In genomic region chr7:73980206-73980605, GRCh38 we compare ENCODE assay signal across 1 cellular context.
TF ChIP-seq lines count a peak whose summit lies in the region.

No MANE protein-coding gene starts in this region.

TF ChIP-seq in HepG2, 621 proteins besides CTCF, POLR2A, EP300 and RAD21 (continued from another document and continues in another):
- TF ChIP-seq KMT2A (CRISPR knock-in tag; IDR thresholded peaks at IDR 0.05): no peak
- TF ChIP-seq GMEB2 (CRISPR knock-in tag; IDR thresholded peaks at IDR 0.05; ENCODE audit: low read depth): no peak
- no peak for TF ChIP-seq NR1H2 (CRISPR knock-in tag; IDR thresholded peaks at IDR 0.05; ENCODE audit: borderline replicate concordance, low read depth)
- no peak for TF ChIP-seq STAG1 (CRISPR knock-in tag; IDR thresholded peaks at IDR 0.05)
- TF ChIP-seq ZFP36L1 (CRISPR knock-in tag; IDR thresholded peaks at IDR 0.05): no peak
- no peak for TF ChIP-seq HMG20B (CRISPR knock-in tag; conservative IDR thresholded peaks at IDR 0.05)
- TF ChIP-seq TEF (CRISPR knock-in tag; IDR thresholded peaks at IDR 0.05): no peak
- no peak for TF ChIP-seq CBFB (CRISPR knock-in tag; IDR thresholded peaks at IDR 0.05)
- TF ChIP-seq ZNF34 (CRISPR knock-in tag; IDR thresholded peaks at IDR 0.05; ENCODE audit: borderline replicate concordance): no peak
- TF ChIP-seq HES4 (CRISPR knock-in tag; IDR thresholded peaks at IDR 0.05; ENCODE audit: borderline replicate concordance): no peak
- no peak for TF ChIP-seq THAP11 (CRISPR knock-in tag; IDR thresholded peaks at IDR 0.05)
- TF ChIP-seq TARDBP (CRISPR knock-in tag; IDR thresholded peaks at IDR 0.05): 0 out of 2 replicates have a peak, but pooled peaks have one; percentile 31
- TF ChIP-seq GRHL1 (CRISPR knock-in tag; conservative IDR thresholded peaks at IDR 0.05): no peak
- TF ChIP-seq REXO4 (CRISPR knock-in tag; IDR thresholded peaks at IDR 0.05; ENCODE audit: borderline replicate concordance): no peak
- TF ChIP-seq THAP7 (CRISPR knock-in tag; IDR thresholded peaks at IDR 0.05): no peak
- TF ChIP-seq ZNF570 (CRISPR knock-in tag; IDR thresholded peaks at IDR 0.05; ENCODE audit: borderline replicate concordance): no peak
- TF ChIP-seq FOXK2 (IDR thresholded peaks at IDR 0.05): no peak
- no peak for TF ChIP-seq LRRFIP1 (CRISPR knock-in tag; conservative IDR thresholded peaks at IDR 0.05)
- TF ChIP-seq TBL1XR1 (IDR thresholded peaks at IDR 0.05; ENCODE audit: borderline replicate concordance, low read length, partially characterized antibody): no peak
- TF ChIP-seq MED1 (CRISPR knock-in tag; IDR thresholded peaks at IDR 0.05): peak; percentile 47; the same call in 1 of the 2 replicates
- TF ChIP-seq ZNF781 (CRISPR knock-in tag; IDR thresholded peaks at IDR 0.05; ENCODE audit: borderline replicate concordance, not compliant biosample characterization): no peak
- TF ChIP-seq ZNF652 (CRISPR knock-in tag; IDR thresholded peaks at IDR 0.05; ENCODE audit: borderline replicate concordance, low read depth): no peak
- no peak for TF ChIP-seq SMAD3 (CRISPR knock-in tag; IDR thresholded peaks at IDR 0.05)
- no peak for TF ChIP-seq NFKBIZ (CRISPR knock-in tag; IDR thresholded peaks at IDR 0.05)
- no peak for TF ChIP-seq GABPB1 (CRISPR knock-in tag; IDR thresholded peaks at IDR 0.05)
- no peak for TF ChIP-seq DMAP1 (CRISPR knock-in tag; IDR thresholded peaks at IDR 0.05)
- TF ChIP-seq IRF1 (CRISPR knock-in tag; IDR thresholded peaks at IDR 0.05; ENCODE audit: low read depth): no peak
- TF ChIP-seq NCOA2 (CRISPR knock-in tag; IDR thresholded peaks at IDR 0.05): no peak
- TF ChIP-seq MATR3 (CRISPR knock-in tag; IDR thresholded peaks at IDR 0.05): no peak
- TF ChIP-seq ZNF710 (CRISPR knock-in tag; IDR thresholded peaks at IDR 0.05; ENCODE audit: borderline replicate concordance): peak; percentile 34; the same call in 1 of the 2 replicates
- no peak for TF ChIP-seq ZNF446 (CRISPR knock-in tag; IDR thresholded peaks at IDR 0.05)
- 0 out of 2 replicates have a peak, but pooled peaks have one; percentile 17 for TF ChIP-seq HOMEZ (CRISPR knock-in tag; IDR thresholded peaks at IDR 0.05; ENCODE audit: low read depth)
- TF ChIP-seq ATAD3A (CRISPR knock-in tag; IDR thresholded peaks at IDR 0.05): no peak
- TF ChIP-seq TAF1 (CRISPR knock-in tag; IDR thresholded peaks at IDR 0.05): no peak
- TF ChIP-seq ZNF468 (CRISPR knock-in tag; IDR thresholded peaks at IDR 0.05): no peak
- TF ChIP-seq DR1 (CRISPR knock-in tag; IDR thresholded peaks at IDR 0.05): no peak
- no peak for TF ChIP-seq FOXC1 (CRISPR knock-in tag; IDR thresholded peaks at IDR 0.05; ENCODE audit: borderline replicate concordance)
- TF ChIP-seq AHR (CRISPR knock-in tag; IDR thresholded peaks at IDR 0.05): no peak
- TF ChIP-seq ZNF883 (CRISPR knock-in tag; IDR thresholded peaks at IDR 0.05; ENCODE audit: not compliant biosample characterization): no peak
- TF ChIP-seq ZNF609 (CRISPR knock-in tag; IDR thresholded peaks at IDR 0.05; ENCODE audit: borderline replicate concordance): no peak
- TF ChIP-seq CENPT (CRISPR knock-in tag; IDR thresholded peaks at IDR 0.05; ENCODE audit: low read depth): no peak
- TF ChIP-seq MXD3 (CRISPR knock-in tag; IDR thresholded peaks at IDR 0.05): no peak
- TF ChIP-seq WIZ (CRISPR knock-in tag; IDR thresholded peaks at IDR 0.05): no peak
- no peak for TF ChIP-seq ZNF280B (CRISPR knock-in tag; IDR thresholded peaks at IDR 0.05; ENCODE audit: borderline replicate concordance)
- TF ChIP-seq GATA4 (IDR thresholded peaks at IDR 0.05; ENCODE audit: borderline replicate concordance, low read depth): no peak
- no peak for TF ChIP-seq FIP1L1 (IDR thresholded peaks at IDR 0.05; ENCODE audit: borderline replicate concordance, insufficient read depth, low read depth, low read length)
- TF ChIP-seq KAT7 (CRISPR knock-in tag; IDR thresholded peaks at IDR 0.05; ENCODE audit: borderline replicate concordance): no peak
- no peak for TF ChIP-seq RBFOX2 (IDR thresholded peaks at IDR 0.05; ENCODE audit: low read depth, low read length)
- TF ChIP-seq GABPA (IDR thresholded peaks at IDR 0.05; ENCODE audit: low read depth, low read length): no peak
- no peak for TF ChIP-seq GABPA (CRISPR knock-in tag; IDR thresholded peaks at IDR 0.05; ENCODE audit: low read depth)
- no peak for TF ChIP-seq ADNP (CRISPR knock-in tag; IDR thresholded peaks at IDR 0.05)
